Comparison of ENCODE assay signal across 17 cellular contexts in the genomic region with DNA sequence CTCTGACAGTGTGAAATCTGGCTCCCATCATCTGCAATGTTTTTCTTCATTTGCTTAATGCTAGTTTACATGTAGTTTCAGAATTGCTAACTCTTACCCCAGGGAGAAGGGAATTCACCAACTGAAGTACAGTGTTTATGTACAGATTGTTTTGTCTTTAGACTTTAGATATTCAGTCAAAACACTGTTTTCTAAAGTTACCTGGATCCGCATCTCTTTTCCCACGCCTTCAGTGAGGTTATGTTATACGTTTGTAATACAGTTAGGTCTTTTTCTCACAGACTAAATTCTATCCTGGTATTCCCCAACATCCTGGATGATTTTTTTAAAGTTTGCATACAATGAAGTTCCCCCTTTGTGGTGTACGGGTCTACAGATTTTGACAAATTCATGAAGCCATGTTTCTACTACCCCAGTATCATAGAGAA. TPM values are rescaled to one million over a fixed set of nuclear protein-coding genes. Genes with fewer than 3 reads are reported as not detected.
A peak's percentile ranks its signal among the peaks of the same experiment; 100 is the strongest.
DNase-seq lines count a peak whose midpoint lies in the region; ATAC-seq and TF ChIP-seq lines count a peak whose summit lies in the region.
"Had no signal": no experiment of that assay in that cellular context is flagged by ENCODE, and none has a peak within 500 bp of the region (broad histone marks: within the 10 kb centered on the region; RNA-seq: fewer than 3 reads in every experiment).

No MANE protein-coding gene starts in this region.

- ATAC-seq in GM18511 (IDR thresholded peaks at IDR 0.05; ENCODE audit: unreplicated experiment) (peak; percentile 75), HG02885 (IDR thresholded peaks at IDR 0.05; ENCODE audit: poor library complexity, unreplicated experiment) (peak; percentile 93), HG03565 (IDR thresholded peaks at IDR 0.05; ENCODE audit: unreplicated experiment) (peak; percentile 84), mucosa of descending colon (no peak)
- ATAC-seq: lower lobe of right lung had no signal

- TF ChIP-seq CTCF in GM20000 (IDR thresholded peaks at IDR 0.05; ENCODE audit: extremely low read depth, missing control alignments): no peak
- TF ChIP-seq CTCF in mucosa of descending colon (IDR thresholded peaks at IDR 0.05): no peak

- H3K36me3 ChIP-seq in mucosa of descending colon (ENCODE audit: low read depth): no peaks in the 10 kb centered on the region
- H3K36me3 ChIP-seq: lower lobe of right lung had no signal

- no peak overlapping the region for H3K4me3 ChIP-seq in mucosa of descending colon
- H3K4me3 ChIP-seq: lower lobe of right lung had no signal

- H3K4me1 ChIP-seq in mucosa of descending colon (ENCODE audit: low read depth): no peaks in the 10 kb centered on the region
- H3K4me1 ChIP-seq: lower lobe of right lung had no signal

- intact Hi-C loops in mucosa of descending colon (cut with DNase I, micrococcal nuclease): no loop called here

- H3K9me3 ChIP-seq in mucosa of descending colon: no peaks in the 10 kb centered on the region
- H3K9me3 ChIP-seq: lower lobe of right lung had no signal

- peak; percentile 50 for DNase-seq in GM20000 (ENCODE audit: low spot score)
- no peak for DNase-seq in RKO (ENCODE audit: low spot score)
- no peak for DNase-seq in mucosa of descending colon
- DNase-seq in NCI-H1930 (lab: John Stamatoyannopoulos, UW): no peak
- no peak for DNase-seq in stimulated activated naive CD4-positive, alpha-beta T cell treated with Interleukin-2 at 50 U/mL for 16 hours (lab: John Stamatoyannopoulos, UW)
- DNase-seq: activated CD4-positive, alpha-beta T cell treated with anti-CD3 and anti-CD28 coated beads, Interleukin-2, amount 10 ng/mL, durations not matched to agents 7 days and 5 days; activated gamma-delta T cell; HCEC 1CT; hippocampal formation; lower lobe of right lung; NCI-H187 treated with DMSO at 0.1 percent for 48 hours had no signal

RNA-seq across cellular contexts. Expression of a gene that starts 3.2 kb away (rescaled TPM):
- total RNA-seq in mucosa of descending colon: not detected
- total RNA-seq: activated CD4-positive, alpha-beta T cell treated with anti-CD3 and anti-CD28 coated beads, Interleukin-2, amount 10 ng/mL, durations not matched to agents 7 days and 5 days; bronchial epithelial cell; endothelial cell of umbilical vein; lower lobe of right lung; osteocyte had no signal
